Comparison of ENCODE assay signal across 18 cellular contexts in the genomic region with DNA sequence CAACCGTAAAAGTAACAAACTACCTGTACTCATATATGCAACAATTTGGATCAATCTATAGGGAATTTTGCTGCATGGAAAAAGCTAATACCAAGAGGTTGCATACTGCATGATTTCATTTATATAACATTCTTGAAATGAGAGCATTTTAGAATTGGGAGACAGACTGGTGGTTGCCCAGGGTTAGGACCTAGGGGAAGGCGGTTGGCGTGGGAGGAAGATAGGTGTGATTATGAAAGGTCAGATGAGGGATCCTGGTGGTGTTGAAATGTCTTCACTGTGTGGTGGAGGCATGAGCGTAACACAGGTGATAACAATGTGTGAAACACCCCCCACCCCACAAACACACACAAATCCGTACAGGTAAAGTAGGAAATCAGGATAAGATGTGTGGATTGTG.
"Had no signal": no experiment of that assay in that cellular context is flagged by ENCODE, and none has a peak within 500 bp of the region (broad histone marks: within the 10 kb centered on the region; RNA-seq: fewer than 3 reads in every experiment).

No MANE protein-coding gene starts in this region.

- H3K27me3 ChIP-seq: SJSA1 had no signal

- H3K4me3 ChIP-seq: SJSA1, SK-N-MC had no signal

- H3K9ac ChIP-seq: KMS-11 had no signal

- H3K27ac ChIP-seq: KMS-11, SJSA1, SK-N-MC had no signal

- DNase-seq: Kasumi-1, MM.1S, NCI-H1092 treated with DMSO at 0.1 percent for 48 hours, NCI-H1436, NCI-H187, NCI-H2029, NCI-H2081 treated with DMSO at 0.1 percent for 48 hours, NCI-H2171 treated with DMSO at 0.1 percent for 48 hours, NCI-H524, NCI-H69, NCI-H774, Right ventricle myocardium superior, RPMI8226, SIG-M5 had no signal

- FAIRE-seq: RCC 7860 had no signal

- H3K9me3 ChIP-seq: SJSA1 had no signal

- H3K4me2 ChIP-seq: KMS-11 had no signal

- H3K36me3 ChIP-seq: SJSA1 had no signal
